Comparison of ENCODE assay signal across 10 cellular contexts in the genomic region with DNA sequence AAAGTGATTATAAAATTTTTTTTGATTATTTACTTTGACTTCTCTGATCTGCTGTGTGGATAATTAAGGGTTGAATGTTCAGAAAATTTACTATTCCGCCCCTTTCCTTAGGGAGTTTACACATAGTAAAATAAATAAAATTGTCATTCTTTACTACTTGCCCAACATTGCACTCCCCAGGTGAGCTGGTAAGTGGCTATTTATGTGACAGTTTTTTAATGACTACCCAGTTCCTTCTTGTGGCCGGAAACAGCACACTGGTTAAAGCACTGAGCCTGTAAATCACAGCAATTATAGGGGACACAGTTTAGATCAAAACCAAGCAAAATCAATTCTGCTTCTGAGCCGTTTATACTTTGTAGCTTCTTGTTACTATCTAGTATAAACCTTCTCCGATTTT.
A peak's percentile ranks its signal among the peaks of the same experiment; 100 is the strongest.
DNase-seq lines count a peak whose midpoint lies in the region; ATAC-seq and TF ChIP-seq lines count a peak whose summit lies in the region.
"Had no signal": no experiment of that assay in that cellular context is flagged by ENCODE, and none has a peak within 500 bp of the region (broad histone marks: within the 10 kb centered on the region; RNA-seq: fewer than 3 reads in every experiment).

No MANE protein-coding gene starts in this region.

- no peak for TF ChIP-seq POLR2A in lower leg skin (IDR thresholded peaks at IDR 0.05)

- intact Hi-C loops in lower leg skin (cut with DNase I; ENCODE audit: low total_unique reads): no loop called here

- ATAC-seq in GM19397 (IDR thresholded peaks at IDR 0.05; ENCODE audit: unreplicated experiment) (peak; percentile 96), HG02938 (IDR thresholded peaks at IDR 0.05; ENCODE audit: unreplicated experiment) (peak; percentile 77)
- ATAC-seq in stimulated activated naive CD8-positive, alpha-beta T cell treated with anti-CD3 and anti-CD28 coated beads, Interleukin-15, Interleukin-2, amounts not matched to agents 100 U/mL and 50 U/mL, for 24 hours: no peak

- no peak for TF ChIP-seq CTCF in lower leg skin (IDR thresholded peaks at IDR 0.05)

- DNase-seq in DMS153 (lab: John Stamatoyannopoulos, UW) (peak; percentile 71), NCI-H69 (lab: John Stamatoyannopoulos, UW) (peak; percentile 80), NCI-H1694 treated with DMSO at 0.1 percent for 48 hours (lab: John Stamatoyannopoulos, UW) (no peak), lower leg skin (ENCODE audit: low spot score in 2 of 2) (no peak)
- DNase-seq in activated CD4-positive, alpha-beta T cell treated with anti-CD3 and anti-CD28 coated beads for 4 hours: no peak
- no peak for DNase-seq in stimulated activated naive CD8-positive, alpha-beta T cell treated with anti-CD3 and anti-CD28 coated beads, Interleukin-15, Interleukin-2, amounts not matched to agents 100 U/mL and 50 U/mL, for 24 hours
- DNase-seq: NCI-H82; stimulated activated CD4-positive, alpha-beta T cell treated with anti-CD3 and anti-CD28 coated beads, Interleukin-4, amount 100 ng/mL, for 4 hours had no signal

- no peak overlapping the region for H3K4me3 ChIP-seq in lower leg skin (ENCODE audit: low read depth, poor library complexity, severe bottlenecking)

- 62 to 63% methylated on average over 4 of the region's 4 CpGs for WGBS in lower leg skin, 2 donors

Comparison
In these comparisons a context has a peak if more than half of its experiments do, and no peak if none do; other contexts are left out.
1. DNase-seq: peak in DMS153 (single experiment) and NCI-H69 (single experiment); none in NCI-H1694 treated with DMSO at 0.1 percent for 48 hours (single experiment), activated CD4-positive, alpha-beta T cell treated with anti-CD3 and anti-CD28 coated beads for 4 hours (0 of 2), stimulated activated naive CD8-positive, alpha-beta T cell treated with anti-CD3 and anti-CD28 coated beads, Interleukin-15, Interleukin-2, amounts not matched to agents 100 U/mL and 50 U/mL, for 24 hours (single experiment) and lower leg skin (0 of 2).